In genomic region chr4:180937083-180937482, GRCh38 we compare ENCODE assay signal across 37 cellular contexts.
"Had no signal": no experiment of that assay in that cellular context is flagged by ENCODE, and none has a peak within 500 bp of the region (broad histone marks: within the 10 kb centered on the region; RNA-seq: fewer than 3 reads in every experiment).

No MANE protein-coding gene starts in this region.

- H3K9me3 ChIP-seq: ascending aorta had no signal

- H3K4me1 ChIP-seq: ascending aorta had no signal

- H3K4me3 Mint-ChIP-seq: activated CD4-positive, alpha-beta memory T cell treated with anti-CD3 and anti-CD28 coated beads, Interleukin-2, amount 10 ng/mL, durations not matched to agents 7 days and 5 days; activated CD4-positive, alpha-beta T cell treated with anti-CD3 and anti-CD28 coated beads for 36 hours; activated CD4-positive, alpha-beta T cell treated with anti-CD3 and anti-CD28 coated beads, Interleukin-2, amount 10 ng/mL, durations not matched to agents 7 days and 5 days; activated CD8-positive, alpha-beta memory T cell treated with anti-CD3 and anti-CD28 coated beads, Interleukin-2, amount 10 ng/mL, durations not matched to agents 7 days and 5 days; activated CD8-positive, alpha-beta T cell treated with anti-CD3 and anti-CD28 coated beads, Interleukin-2, amount 10 ng/mL, durations not matched to agents 7 days and 5 days; activated naive CD4-positive, alpha-beta T cell treated with anti-CD3 and anti-CD28 coated beads, Interleukin-2, amount 10 ng/mL, durations not matched to agents 7 days and 5 days; activated naive CD4-positive, alpha-beta T cell treated with anti-CD3 and anti-CD28 coated beads, Interleukin-2, amount 50 U/mL, for 24 hours; activated naive CD8-positive, alpha-beta T cell; activated naive CD8-positive, alpha-beta T cell treated with anti-CD3 and anti-CD28 coated beads, Interleukin-2, amount 10 ng/mL, durations not matched to agents 7 days and 5 days; activated naive CD8-positive, alpha-beta T cell treated with anti-CD3 and anti-CD28 coated beads, Interleukin-2, amount 50 U/mL, for 24 hours; activated T-cell treated with anti-CD3 and anti-CD28 coated beads, Interleukin-2, amount 50 U/mL, for 24 hours; brain; central memory CD8-positive, alpha-beta T cell; T-helper 1 cell treated with Interleukin-12 subunit alpha and Interleukin-12 subunit beta and Interleukin-4 antibody, amounts not matched to agents 30 μg/mL and 1 μg/mL, for 36 hours; T-helper 2 cell treated with Interferon-gamma antibody and Interleukin-4, amounts not matched to agents 5 μg/mL and 100 μg/mL, for 36 hours; WTC11 had no signal

- H3K27ac Mint-ChIP-seq: activated CD4-positive, alpha-beta memory T cell treated with anti-CD3 and anti-CD28 coated beads, Interleukin-2, amount 10 ng/mL, durations not matched to agents 7 days and 5 days; activated CD4-positive, alpha-beta T cell treated with anti-CD3 and anti-CD28 coated beads for 36 hours; activated CD4-positive, alpha-beta T cell treated with anti-CD3 and anti-CD28 coated beads, Interleukin-2, amount 10 ng/mL, durations not matched to agents 7 days and 5 days; activated CD8-positive, alpha-beta memory T cell treated with anti-CD3 and anti-CD28 coated beads, Interleukin-2, amount 10 ng/mL, durations not matched to agents 7 days and 5 days; activated CD8-positive, alpha-beta T cell treated with anti-CD3 and anti-CD28 coated beads, Interleukin-2, amount 10 ng/mL, durations not matched to agents 7 days and 5 days; activated naive CD4-positive, alpha-beta T cell treated with anti-CD3 and anti-CD28 coated beads, Interleukin-2, amount 10 ng/mL, durations not matched to agents 7 days and 5 days; activated naive CD4-positive, alpha-beta T cell treated with anti-CD3 and anti-CD28 coated beads, Interleukin-2, amount 50 U/mL, for 24 hours; activated naive CD8-positive, alpha-beta T cell; activated naive CD8-positive, alpha-beta T cell treated with anti-CD3 and anti-CD28 coated beads, Interleukin-2, amount 10 ng/mL, durations not matched to agents 7 days and 5 days; activated naive CD8-positive, alpha-beta T cell treated with anti-CD3 and anti-CD28 coated beads, Interleukin-2, amount 50 U/mL, for 24 hours; activated T-cell treated with anti-CD3 and anti-CD28 coated beads, Interleukin-2, amount 50 U/mL, for 24 hours; brain; T-helper 1 cell treated with Interleukin-12 subunit alpha and Interleukin-12 subunit beta and Interleukin-4 antibody, amounts not matched to agents 30 μg/mL and 1 μg/mL, for 36 hours; T-helper 2 cell treated with Interferon-gamma antibody and Interleukin-4, amounts not matched to agents 5 μg/mL and 100 μg/mL, for 36 hours; WTC11 had no signal

- H3K4me3 ChIP-seq: ascending aorta, cardiac muscle cell had no signal

- H3K27me3 Mint-ChIP-seq: activated CD4-positive, alpha-beta memory T cell treated with anti-CD3 and anti-CD28 coated beads, Interleukin-2, amount 10 ng/mL, durations not matched to agents 7 days and 5 days; activated CD4-positive, alpha-beta T cell treated with anti-CD3 and anti-CD28 coated beads for 36 hours; activated CD4-positive, alpha-beta T cell treated with anti-CD3 and anti-CD28 coated beads, Interleukin-2, amount 10 ng/mL, durations not matched to agents 7 days and 5 days; activated CD8-positive, alpha-beta memory T cell treated with anti-CD3 and anti-CD28 coated beads, Interleukin-2, amount 10 ng/mL, durations not matched to agents 7 days and 5 days; activated naive CD4-positive, alpha-beta T cell treated with anti-CD3 and anti-CD28 coated beads, Interleukin-2, amount 10 ng/mL, durations not matched to agents 7 days and 5 days; activated naive CD4-positive, alpha-beta T cell treated with anti-CD3 and anti-CD28 coated beads, Interleukin-2, amount 50 U/mL, for 24 hours; activated naive CD8-positive, alpha-beta T cell; activated naive CD8-positive, alpha-beta T cell treated with anti-CD3 and anti-CD28 coated beads, Interleukin-2, amount 50 U/mL, for 24 hours; activated T-cell treated with anti-CD3 and anti-CD28 coated beads, Interleukin-2, amount 50 U/mL, for 24 hours; brain; central memory CD8-positive, alpha-beta T cell had no signal

- ATAC-seq: activated CD4-positive, alpha-beta T cell treated with anti-CD3 and anti-CD28 coated beads for 36 hours; activated CD4-positive, CD25-positive, alpha-beta regulatory T cell treated with anti-CD3 and anti-CD28 coated beads, Interleukin-2, amount 50 U/mL, for 24 hours; activated CD8-positive, alpha-beta memory T cell treated with anti-CD3 and anti-CD28 coated beads, Interleukin-2, amount 10 ng/mL, durations not matched to agents 7 days and 5 days; activated CD8-positive, alpha-beta T cell treated with anti-CD3 and anti-CD28 coated beads, Interleukin-2, amount 10 ng/mL, durations not matched to agents 7 days and 5 days; activated naive CD8-positive, alpha-beta T cell treated with anti-CD3 and anti-CD28 coated beads, Interleukin-2, amount 50 U/mL, for 24 hours; WTC11 had no signal

- DNase-seq: activated CD4-positive, alpha-beta memory T cell treated with anti-CD3 and anti-CD28 coated beads, Interleukin-2, amount 10 ng/mL, durations not matched to agents 7 days and 5 days; activated CD4-positive, alpha-beta T cell treated with anti-CD3 and anti-CD28 coated beads for 1 hour; activated CD4-positive, alpha-beta T cell treated with anti-CD3 and anti-CD28 coated beads for 36 hours; activated CD4-positive, alpha-beta T cell treated with anti-CD3 and anti-CD28 coated beads for 48 hours; activated CD4-positive, alpha-beta T cell treated with anti-CD3 and anti-CD28 coated beads, Interleukin-2, amount 10 ng/mL, durations not matched to agents 7 days and 5 days; activated CD4-positive, alpha-beta T cell treated with anti-CD3 and anti-CD28 coated beads, Interleukin-2, amount 50 U/mL, for 48 hours; activated CD4-positive, CD25-positive, alpha-beta regulatory T cell; activated CD8-positive, alpha-beta memory T cell treated with anti-CD3 and anti-CD28 coated beads for 24 hours; activated CD8-positive, alpha-beta memory T cell treated with anti-CD3 and anti-CD28 coated beads, Interleukin-2, amount 10 ng/mL, durations not matched to agents 7 days and 5 days; activated CD8-positive, alpha-beta memory T cell treated with anti-CD3 and anti-CD28 coated beads, Interleukin-2, amount 50 U/mL, for 48 hours; activated CD8-positive, alpha-beta T cell treated with anti-CD3 and anti-CD28 coated beads, Interleukin-2, amount 10 ng/mL, durations not matched to agents 7 days and 5 days; activated effector memory CD4-positive, alpha-beta T cell treated with anti-CD3 and anti-CD28 coated beads, Interleukin-2, amount 50 U/mL, for 16 hours; activated gamma-delta T cell treated with Interleukin-2 at 50 U/mL for 16 hours; activated naive CD4-positive, alpha-beta T cell treated with anti-CD3 and anti-CD28 coated beads, Interleukin-2, amount 10 ng/mL, durations not matched to agents 7 days and 5 days; activated naive CD4-positive, alpha-beta T cell treated with Interleukin-2 at 50 U/mL for 16 hours; activated naive CD8-positive, alpha-beta T cell treated with anti-CD3 and anti-CD28 coated beads, Interleukin-2, amount 10 ng/mL, durations not matched to agents 7 days and 5 days; activated naive CD8-positive, alpha-beta T cell treated with anti-CD3 and anti-CD28 coated beads, Interleukin-2, amount 50 U/mL, for 24 hours; activated T-cell treated with anti-CD3 and anti-CD28 coated beads, Interleukin-2, amount 50 U/mL, for 24 hours; activated T-cell treated with anti-CD3 and anti-CD28 coated beads, Interleukin-2, amount 50 U/mL, for 48 hours; amygdala; anterior cingulate cortex; caudate nucleus; cerebellar nuclear complex; T-helper 1 cell; T-helper 2 cell; T-helper 9 cell; WERI-Rb-1 had no signal

- H3K36me3 Mint-ChIP-seq: activated CD8-positive, alpha-beta memory T cell treated with anti-CD3 and anti-CD28 coated beads, Interleukin-2, amount 10 ng/mL, durations not matched to agents 7 days and 5 days; activated naive CD4-positive, alpha-beta T cell treated with anti-CD3 and anti-CD28 coated beads, Interleukin-2, amount 10 ng/mL, durations not matched to agents 7 days and 5 days; activated naive CD4-positive, alpha-beta T cell treated with anti-CD3 and anti-CD28 coated beads, Interleukin-2, amount 50 U/mL, for 24 hours; activated naive CD8-positive, alpha-beta T cell; activated naive CD8-positive, alpha-beta T cell treated with anti-CD3 and anti-CD28 coated beads, Interleukin-2, amount 10 ng/mL, durations not matched to agents 7 days and 5 days; brain; WTC11 had no signal

- H3K27ac ChIP-seq: ascending aorta, cardiac muscle cell, WERI-Rb-1 had no signal

- H3K9me3 Mint-ChIP-seq: activated CD4-positive, alpha-beta T cell treated with anti-CD3 and anti-CD28 coated beads, Interleukin-2, amount 10 ng/mL, durations not matched to agents 7 days and 5 days; activated naive CD4-positive, alpha-beta T cell treated with anti-CD3 and anti-CD28 coated beads, Interleukin-2, amount 50 U/mL, for 24 hours; activated naive CD8-positive, alpha-beta T cell treated with anti-CD3 and anti-CD28 coated beads, Interleukin-2, amount 10 ng/mL, durations not matched to agents 7 days and 5 days; T-helper 1 cell treated with Interleukin-12 subunit alpha and Interleukin-12 subunit beta and Interleukin-4 antibody, amounts not matched to agents 30 μg/mL and 1 μg/mL, for 36 hours had no signal

- H3K4me1 Mint-ChIP-seq: activated CD4-positive, alpha-beta memory T cell treated with anti-CD3 and anti-CD28 coated beads, Interleukin-2, amount 10 ng/mL, durations not matched to agents 7 days and 5 days; activated CD4-positive, alpha-beta T cell treated with anti-CD3 and anti-CD28 coated beads for 36 hours; activated CD4-positive, alpha-beta T cell treated with anti-CD3 and anti-CD28 coated beads, Interleukin-2, amount 10 ng/mL, durations not matched to agents 7 days and 5 days; activated CD8-positive, alpha-beta memory T cell treated with anti-CD3 and anti-CD28 coated beads, Interleukin-2, amount 10 ng/mL, durations not matched to agents 7 days and 5 days; activated naive CD4-positive, alpha-beta T cell treated with anti-CD3 and anti-CD28 coated beads, Interleukin-2, amount 10 ng/mL, durations not matched to agents 7 days and 5 days; activated naive CD4-positive, alpha-beta T cell treated with anti-CD3 and anti-CD28 coated beads, Interleukin-2, amount 50 U/mL, for 24 hours; activated naive CD8-positive, alpha-beta T cell treated with anti-CD3 and anti-CD28 coated beads, Interleukin-2, amount 10 ng/mL, durations not matched to agents 7 days and 5 days; activated naive CD8-positive, alpha-beta T cell treated with anti-CD3 and anti-CD28 coated beads, Interleukin-2, amount 50 U/mL, for 24 hours; central memory CD8-positive, alpha-beta T cell had no signal

- H3K27me3 ChIP-seq: ascending aorta, cardiac muscle cell had no signal

- H3K36me3 ChIP-seq: ascending aorta, cardiac muscle cell, WERI-Rb-1 had no signal
